ENCODE assay signal across 32 cellular contexts in the genomic region with DNA sequence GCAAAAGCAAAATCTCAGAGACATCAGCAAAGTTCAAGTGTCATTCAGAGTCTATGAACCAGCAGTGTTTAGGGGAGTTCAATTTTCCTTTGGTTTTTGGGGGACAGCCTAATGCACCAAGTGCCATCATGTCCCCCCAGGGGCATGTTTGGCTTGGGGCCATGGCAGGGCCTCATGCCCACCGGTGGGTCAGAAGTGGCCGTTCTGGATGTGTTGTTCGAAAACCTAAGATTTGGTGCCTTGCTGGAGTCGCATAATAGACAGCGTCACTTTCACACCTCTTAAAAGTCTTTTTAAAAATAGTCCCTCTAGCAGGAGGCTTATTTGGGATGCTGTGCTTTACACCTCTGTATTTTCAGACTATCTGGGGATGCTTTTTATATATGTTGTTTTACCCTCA.
DNase-seq lines count a peak whose midpoint lies in the region; ATAC-seq and TF ChIP-seq lines count a peak whose summit lies in the region.
"Had no signal": no experiment of that assay in that cellular context is flagged by ENCODE, and none has a peak within 500 bp of the region (broad histone marks: within the 10 kb centered on the region; RNA-seq: fewer than 3 reads in every experiment).

No MANE protein-coding gene starts in this region.

- no peak for TF ChIP-seq EP300 in esophagus muscularis mucosa (IDR thresholded peaks at IDR 0.05)

- H3K27ac Mint-ChIP-seq in GM23338: no peak overlapping the region
- H3K27ac Mint-ChIP-seq in glutamatergic neuron (ENCODE audit: unreplicated experiment): peak overlapping the region; percentile 23
- H3K27ac Mint-ChIP-seq: B cell; CD14-positive monocyte; CD4-positive, alpha-beta memory T cell; CD4-positive, alpha-beta T cell; CD4-positive, CD25-positive, alpha-beta regulatory T cell; CD8-positive, alpha-beta memory T cell; CD8-positive, alpha-beta T cell had no signal

- WGBS in esophagus muscularis mucosa: 95% methylated on average over 5 of the region's 5 CpGs

- no peak for TF ChIP-seq CTCF in GM23338 (conservative IDR thresholded peaks at IDR 0.05; ENCODE audit: low read depth in 2 of 2)
- TF ChIP-seq CTCF in esophagus muscularis mucosa (IDR thresholded peaks at IDR 0.05): no peak
- no peak for TF ChIP-seq CTCF in glutamatergic neuron (IDR thresholded peaks at IDR 0.05; ENCODE audit: partially characterized antibody, unreplicated experiment)

- no peak overlapping the region for H3K4me3 ChIP-seq in GM23338
- H3K4me3 ChIP-seq in esophagus muscularis mucosa: no peak overlapping the region
- H3K4me3 ChIP-seq: A549; BLaER1; BLaER1 treated with 17β-estradiol and CSF1 and Interleukin-3, amounts not matched to agents 10 nM and 100 nM had no signal

- H3K9me3 ChIP-seq in esophagus muscularis mucosa: peaks cover 0 to 14% (median 12%) of the 10 kb centered on the region in 4 donors
- H3K9me3 ChIP-seq: Caco-2 had no signal

- H3K36me3 ChIP-seq in GM23338 (ENCODE audit: insufficient read depth): no peaks in the 10 kb centered on the region
- H3K36me3 ChIP-seq in esophagus muscularis mucosa: no peaks in the 10 kb centered on the region
- H3K36me3 ChIP-seq: BE2C; BLaER1; BLaER1 treated with 17β-estradiol and CSF1 and Interleukin-3, amounts not matched to agents 10 nM and 100 nM had no signal

- no peaks in the 10 kb centered on the region for H4K20me1 ChIP-seq in GM23338 (replicated peaks; ENCODE audit: insufficient read depth)
- H4K20me1 ChIP-seq: BLaER1; BLaER1 treated with 17β-estradiol and CSF1 and Interleukin-3, amounts not matched to agents 10 nM and 100 nM had no signal

- H3K27ac ChIP-seq in GM23338 (ENCODE audit: low read depth) (no peak overlapping the region), esophagus muscularis mucosa (replicated peaks in 1 of 4) (no peak overlapping the region)
- H3K27ac ChIP-seq: 22Rv1; A549; BLaER1; BLaER1 treated with 17β-estradiol and CSF1 and Interleukin-3, amounts not matched to agents 10 nM and 100 nM; C4-2B had no signal

- intact Hi-C loops in esophagus muscularis mucosa (cut with DNase I): no loop called here

- H3K4me1 ChIP-seq in GM23338 (ENCODE audit: insufficient read depth) (0 out of 2 replicates have a peak, but pooled peaks cover 6% of the 10 kb centered on the region), esophagus muscularis mucosa (no peaks in the 10 kb centered on the region)
- H3K4me1 ChIP-seq: A549; BE2C; BLaER1; BLaER1 treated with 17β-estradiol and CSF1 and Interleukin-3, amounts not matched to agents 10 nM and 100 nM; Caco-2 had no signal

- peaks cover 13% of the 10 kb centered on the region; the same call in 1 of the 3 replicates for H3K9me3 Mint-ChIP-seq in GM23338
- H3K9me3 Mint-ChIP-seq in glutamatergic neuron (ENCODE audit: unreplicated experiment): peaks cover 10% of the 10 kb centered on the region

- ATAC-seq in GM23338: no peak
- ATAC-seq: A549; CD8-positive, alpha-beta T cell had no signal

- H3K79me2 ChIP-seq in GM23338 (replicated peaks; ENCODE audit: insufficient read depth): no peaks in the 10 kb centered on the region

- H3K36me3 Mint-ChIP-seq in GM23338 (ENCODE audit: low read depth) (peaks cover 6% of the 10 kb centered on the region; the same call in 1 of the 3 replicates), glutamatergic neuron (ENCODE audit: unreplicated experiment) (peaks cover 5% of the 10 kb centered on the region)
- H3K36me3 Mint-ChIP-seq: CD14-positive monocyte; CD4-positive, alpha-beta memory T cell; CD4-positive, CD25-positive, alpha-beta regulatory T cell; CD8-positive, alpha-beta memory T cell; CD8-positive, alpha-beta T cell had no signal

- H3K4me1 Mint-ChIP-seq in GM23338 (peaks cover 6% of the 10 kb centered on the region; the same call in 2 of the 3 replicates), glutamatergic neuron (ENCODE audit: low read depth, unreplicated experiment) (peaks cover 13% of the 10 kb centered on the region)
- H3K4me1 Mint-ChIP-seq: B cell; CD14-positive monocyte; CD4-positive, alpha-beta memory T cell; CD4-positive, CD25-positive, alpha-beta regulatory T cell; CD8-positive, alpha-beta memory T cell had no signal

- H3K4me3 Mint-ChIP-seq in GM23338 (no peak overlapping the region), glutamatergic neuron (ENCODE audit: unreplicated experiment) (no peak overlapping the region)
- H3K4me3 Mint-ChIP-seq: B cell; CD14-positive monocyte; CD4-positive, alpha-beta memory T cell; CD4-positive, alpha-beta T cell; CD4-positive, CD25-positive, alpha-beta regulatory T cell; CD8-positive, alpha-beta memory T cell; CD8-positive, alpha-beta T cell had no signal

- H3K9me2 ChIP-seq in GM23338 (ENCODE audit: insufficient read depth): no peaks in the 10 kb centered on the region

- H3F3A ChIP-seq in GM23338 (replicated peaks; ENCODE audit: low read depth): no peaks in the 10 kb centered on the region

- no peaks in the 10 kb centered on the region for H3K27me3 ChIP-seq in GM23338 (ENCODE audit: insufficient read depth)
- H3K27me3 ChIP-seq in esophagus muscularis mucosa: peaks cover 0 to 24% (median 0%) of the 10 kb centered on the region in 4 donors
- H3K27me3 ChIP-seq: BE2C; BLaER1; BLaER1 treated with 17β-estradiol and CSF1 and Interleukin-3, amounts not matched to agents 10 nM and 100 nM had no signal

- no peak overlapping the region for H3K4me2 ChIP-seq in GM23338
- H3K4me2 ChIP-seq: A549; BLaER1; BLaER1 treated with 17β-estradiol and CSF1 and Interleukin-3, amounts not matched to agents 10 nM and 100 nM had no signal

- DNase-seq in GM23338 (ENCODE audit: low spot score) (no peak), esophagus muscularis mucosa (ENCODE audit: extremely low spot score) (peak; percentile 68), glutamatergic neuron (no peak), DMS79 treated with DMSO at 0.1 percent for 48 hours (lab: John Stamatoyannopoulos, UW) (no peak), NCI-H510A treated with DMSO at 0.1 percent for 48 hours (lab: John Stamatoyannopoulos, UW) (no peak)
- DNase-seq in central memory CD4-positive, alpha-beta T cell: no peak
- DNase-seq: 8988T; ACHN; AML-193; BE2C; C1 segment of cervical spinal cord; Caco-2; Calu3; CD4-positive, alpha-beta memory T cell; CD4-positive, alpha-beta T cell; CD4-positive, CD25-positive, alpha-beta regulatory T cell; CD8-positive, alpha-beta memory T cell; CD8-positive, alpha-beta T cell; COR-L47; DMS 273 treated with DMSO at 0.1 percent for 48 hours; DMS153; DMS53; DMS79; DND-41; EL had no signal

- H3K27me3 Mint-ChIP-seq in GM23338 (ENCODE audit: insufficient read depth, low read depth, poor library complexity) (peaks cover 3% of the 10 kb centered on the region), glutamatergic neuron (ENCODE audit: unreplicated experiment) (peaks cover 5% of the 10 kb centered on the region)
- H3K27me3 Mint-ChIP-seq: B cell had no signal

- H2AFZ ChIP-seq in GM23338: peak overlapping the region; percentile 47; the same call in 1 of the 2 replicates

- TF ChIP-seq POLR2A in esophagus muscularis mucosa (IDR thresholded peaks at IDR 0.05; ENCODE audit: low read depth): no peak

TF ChIP-seq in GM23338, 12 proteins besides CTCF, POLR2A, EP300 and RAD21 (continues in another document):
- no peak for TF ChIP-seq CREB1 (CRISPR knock-in tag; IDR thresholded peaks at IDR 0.05; ENCODE audit: low read depth)
- no peak for TF ChIP-seq ZNF114 (CRISPR knock-in tag; IDR thresholded peaks at IDR 0.05)
- TF ChIP-seq NANOG (IDR thresholded peaks at IDR 0.05; ENCODE audit: borderline replicate concordance): no peak
- TF ChIP-seq ZNF331 (CRISPR knock-in tag; IDR thresholded peaks at IDR 0.05; ENCODE audit: low read depth): no peak
- TF ChIP-seq, protein P1, sequence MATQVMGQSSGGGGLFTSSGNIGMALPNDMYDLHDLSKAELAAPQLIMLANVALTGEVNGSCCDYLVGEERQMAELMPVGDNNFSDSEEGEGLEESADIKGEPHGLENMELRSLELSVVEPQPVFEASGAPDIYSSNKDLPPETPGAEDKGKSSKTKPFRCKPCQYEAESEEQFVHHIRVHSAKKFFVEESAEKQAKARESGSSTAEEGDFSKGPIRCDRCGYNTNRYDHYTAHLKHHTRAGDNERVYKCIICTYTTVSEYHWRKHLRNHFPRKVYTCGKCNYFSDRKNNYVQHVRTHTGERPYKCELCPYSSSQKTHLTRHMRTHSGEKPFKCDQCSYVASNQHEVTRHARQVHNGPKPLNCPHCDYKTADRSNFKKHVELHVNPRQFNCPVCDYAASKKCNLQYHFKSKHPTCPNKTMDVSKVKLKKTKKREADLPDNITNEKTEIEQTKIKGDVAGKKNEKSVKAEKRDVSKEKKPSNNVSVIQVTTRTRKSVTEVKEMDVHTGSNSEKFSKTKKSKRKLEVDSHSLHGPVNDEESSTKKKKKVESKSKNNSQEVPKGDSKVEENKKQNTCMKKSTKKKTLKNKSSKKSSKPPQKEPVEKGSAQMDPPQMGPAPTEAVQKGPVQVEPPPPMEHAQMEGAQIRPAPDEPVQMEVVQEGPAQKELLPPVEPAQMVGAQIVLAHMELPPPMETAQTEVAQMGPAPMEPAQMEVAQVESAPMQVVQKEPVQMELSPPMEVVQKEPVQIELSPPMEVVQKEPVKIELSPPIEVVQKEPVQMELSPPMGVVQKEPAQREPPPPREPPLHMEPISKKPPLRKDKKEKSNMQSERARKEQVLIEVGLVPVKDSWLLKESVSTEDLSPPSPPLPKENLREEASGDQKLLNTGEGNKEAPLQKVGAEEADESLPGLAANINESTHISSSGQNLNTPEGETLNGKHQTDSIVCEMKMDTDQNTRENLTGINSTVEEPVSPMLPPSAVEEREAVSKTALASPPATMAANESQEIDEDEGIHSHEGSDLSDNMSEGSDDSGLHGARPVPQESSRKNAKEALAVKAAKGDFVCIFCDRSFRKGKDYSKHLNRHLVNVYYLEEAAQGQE (IDR thresholded peaks at IDR 0.05; ENCODE audit: unreplicated experiment): no peak
- no peak for TF ChIP-seq POLR2AphosphoS5 (IDR thresholded peaks at IDR 0.05; ENCODE audit: low read depth)
